Comparison of ENCODE assay signal across 28 cellular contexts in the genomic region with DNA sequence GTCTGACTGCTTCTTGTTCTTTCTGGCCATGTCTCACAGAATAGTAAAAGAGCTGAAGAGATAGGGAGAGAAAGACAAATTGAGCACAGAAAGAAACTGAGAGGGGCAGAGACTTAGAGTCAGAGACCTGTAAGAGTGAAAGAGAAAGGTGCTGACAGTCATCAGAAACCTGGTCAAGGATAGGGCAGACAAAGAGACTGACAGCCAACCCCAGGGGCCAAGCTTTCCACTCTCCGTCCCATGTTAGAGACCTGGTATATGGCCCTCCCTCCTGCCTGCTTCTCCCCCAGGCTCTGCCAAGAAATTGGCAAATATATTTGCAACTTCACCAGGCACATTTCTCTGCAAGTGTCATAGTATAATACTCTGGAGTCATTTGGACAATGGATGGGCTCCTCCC.
DNase-seq lines count a peak whose midpoint lies in the region; ATAC-seq and TF ChIP-seq lines count a peak whose summit lies in the region.
"Had no signal": no experiment of that assay in that cellular context is flagged by ENCODE, and none has a peak within 500 bp of the region (broad histone marks: within the 10 kb centered on the region; RNA-seq: fewer than 3 reads in every experiment).

No MANE protein-coding gene starts in this region.

- ATAC-seq in activated T-cell treated with anti-CD3 and anti-CD28 coated beads, Interleukin-2, amount 50 U/mL, for 4 hours, result peak; percentile 64 to 66
- ATAC-seq in aorta (ENCODE audit: low FRiP score), result no peak
- no peak for ATAC-seq in HG03342 (IDR thresholded peaks at IDR 0.05; ENCODE audit: unreplicated experiment)
- ATAC-seq: body of pancreas, foreskin keratinocyte, HepG2, left colon, sciatic nerve, T-helper 17 cell had no signal

- no peaks in the 10 kb centered on the region for H3K36me3 Mint-ChIP-seq in activated T-cell treated with anti-CD3 and anti-CD28 coated beads, Interleukin-2, amount 50 U/mL, for 4 hours (ENCODE audit: insufficient read depth)
- no peaks in the 10 kb centered on the region for H3K36me3 Mint-ChIP-seq in activated T-cell treated with anti-CD3 and anti-CD28 coated beads, Interleukin-2, amount 50 U/mL, for 24 hours (ENCODE audit: low read depth)
- H3K36me3 Mint-ChIP-seq in brain, result no peaks in the 10 kb centered on the region
- H3K36me3 Mint-ChIP-seq: CD8-positive, alpha-beta memory T cell; neural progenitor cell had no signal

- intact Hi-C loops in aorta (cut with DNase I), result no loop called here

- peaks cover 25% of the 10 kb centered on the region for H3K4me1 Mint-ChIP-seq in activated T-cell treated with anti-CD3 and anti-CD28 coated beads, Interleukin-2, amount 50 U/mL, for 4 hours (ENCODE audit: low read depth)
- peaks cover 43% of the 10 kb centered on the region for H3K4me1 Mint-ChIP-seq in activated T-cell treated with anti-CD3 and anti-CD28 coated beads, Interleukin-2, amount 50 U/mL, for 24 hours (ENCODE audit: low read depth)
- H3K4me1 Mint-ChIP-seq in brain, result peaks cover 89% of the 10 kb centered on the region

- no peak overlapping the region for H3K4me3 ChIP-seq in H7 (ENCODE audit: insufficient read depth, low read depth, low read length)
- no peak overlapping the region for H3K4me3 ChIP-seq in aorta (ENCODE audit: low read length in 2 of 2)
- H3K4me3 ChIP-seq: body of pancreas, HAP-1, neural progenitor cell, SK-N-MC had no signal

- H3K9me3 ChIP-seq in aorta (ENCODE audit: control insufficient read depth, low read length), result no peaks in the 10 kb centered on the region
- H3K9me3 ChIP-seq: body of pancreas, HAP-1 had no signal

- no peak overlapping the region for H3K27ac ChIP-seq in aorta (ENCODE audit: low read depth in 1 of 2, low read length in 2 of 2)
- H3K27ac ChIP-seq: body of pancreas, foreskin keratinocyte, neural progenitor cell, SK-N-MC had no signal

- H3K27me3 Mint-ChIP-seq in activated T-cell treated with anti-CD3 and anti-CD28 coated beads, Interleukin-2, amount 50 U/mL, for 4 hours (ENCODE audit: low read depth), result peaks cover 88% of the 10 kb centered on the region
- peaks cover 94% of the 10 kb centered on the region for H3K27me3 Mint-ChIP-seq in activated T-cell treated with anti-CD3 and anti-CD28 coated beads, Interleukin-2, amount 50 U/mL, for 24 hours
- peaks cover 53% of the 10 kb centered on the region for H3K27me3 Mint-ChIP-seq in brain

- H3K9me3 Mint-ChIP-seq in activated T-cell treated with anti-CD3 and anti-CD28 coated beads, Interleukin-2, amount 50 U/mL, for 4 hours, result no peaks in the 10 kb centered on the region
- no peaks in the 10 kb centered on the region for H3K9me3 Mint-ChIP-seq in activated T-cell treated with anti-CD3 and anti-CD28 coated beads, Interleukin-2, amount 50 U/mL, for 24 hours
- H3K9me3 Mint-ChIP-seq in brain, result peaks cover 0 to 9% (median 3%) of the 10 kb centered on the region in 5 experiments
- H3K9me3 Mint-ChIP-seq: CD8-positive, alpha-beta memory T cell had no signal

- H3K27me3 ChIP-seq in H7 (ENCODE audit: control insufficient read depth, insufficient read depth, low read length) (peaks cover 97% of the 10 kb centered on the region), aorta (ENCODE audit: control insufficient read depth in 1 of 2, insufficient read depth in 2 of 2, low read length in 1 of 2) (peaks cover 0 to 6% of the 10 kb centered on the region in 2 donors)

- no peak overlapping the region for H3K4me3 Mint-ChIP-seq in activated T-cell treated with anti-CD3 and anti-CD28 coated beads, Interleukin-2, amount 50 U/mL, for 4 hours
- no peak overlapping the region for H3K4me3 Mint-ChIP-seq in activated T-cell treated with anti-CD3 and anti-CD28 coated beads, Interleukin-2, amount 50 U/mL, for 24 hours
- peak overlapping the region; percentile 14 to 96 (median 87) for H3K4me3 Mint-ChIP-seq in brain
- H3K4me3 Mint-ChIP-seq: CD8-positive, alpha-beta memory T cell; memory B cell; T-helper 17 cell had no signal

- H3K36me3 ChIP-seq in H7 (replicated peaks; ENCODE audit: control insufficient read depth, insufficient read depth, low read length), result no peaks in the 10 kb centered on the region
- no peaks in the 10 kb centered on the region for H3K36me3 ChIP-seq in aorta (ENCODE audit: control insufficient read depth in 1 of 2, insufficient read depth in 2 of 2, low read length in 1 of 2)
- H3K36me3 ChIP-seq: HAP-1, neural progenitor cell had no signal

- H3K4me1 ChIP-seq in aorta (ENCODE audit: control insufficient read depth in 1 of 2, insufficient read depth in 2 of 2, low read length in 2 of 2), result no peaks in the 10 kb centered on the region
- H3K4me1 ChIP-seq: foreskin keratinocyte, HAP-1 had no signal

- no peak for DNase-seq in activated T-cell treated with anti-CD3 and anti-CD28 coated beads, Interleukin-2, amount 50 U/mL, for 4 hours
- DNase-seq in activated T-cell treated with anti-CD3 and anti-CD28 coated beads, Interleukin-2, amount 50 U/mL, for 24 hours, result no peak
- DNase-seq in H7 (peak; percentile 61), aorta (no peak), NOMO-1 (lab: John Stamatoyannopoulos, UW; ENCODE audit: unreplicated experiment in 2 of 2) (no peak), NAMALWA (ENCODE audit: low spot score) (no peak)
- DNase-seq: activated CD4-positive, alpha-beta T cell treated with anti-CD3 and anti-CD28 coated beads for 48 hours; activated effector memory CD4-positive, alpha-beta T cell treated with Interleukin-2 at 50 U/mL for 16 hours; body of pancreas; CD8-positive, alpha-beta memory T cell; DMS53; effector CD8-positive, alpha-beta T cell; foreskin keratinocyte; left colon; NCI-H1105 treated with DMSO at 0.1 percent for 48 hours; NCI-H2029 treated with DMSO at 0.1 percent for 48 hours; NCI-H345; NCI-H774; T-helper 17 cell; trophoblast cell had no signal

- no peak overlapping the region for H3K27ac Mint-ChIP-seq in activated T-cell treated with anti-CD3 and anti-CD28 coated beads, Interleukin-2, amount 50 U/mL, for 24 hours
- peak overlapping the region; percentile 95 to 100 (median 99) for H3K27ac Mint-ChIP-seq in brain
- H3K27ac Mint-ChIP-seq: CD8-positive, alpha-beta memory T cell; memory B cell; neural progenitor cell; T-helper 17 cell had no signal

- TF ChIP-seq CTCF in brain (conservative IDR thresholded peaks at IDR 0.05), result no peak

- WGBS in aorta, 2 donors, result 67 to 84% methylated on average over 1 of the region's 1 CpG

Comparison
In these comparisons a context has a peak if more than half of its experiments do, and no peak if none do; other contexts are left out.
1. ATAC-seq: peak in activated T-cell treated with anti-CD3 and anti-CD28 coated beads, Interleukin-2, amount 50 U/mL, for 4 hours (2 of 2); none in aorta (single experiment) and HG03342 (single experiment).
2. H3K4me3 Mint-ChIP-seq: peak in brain (5 of 5); none in activated T-cell treated with anti-CD3 and anti-CD28 coated beads, Interleukin-2, amount 50 U/mL, for 4 hours (single experiment) and activated T-cell treated with anti-CD3 and anti-CD28 coated beads, Interleukin-2, amount 50 U/mL, for 24 hours (single experiment).